Comparison of ENCODE assay signal across 20 cellular contexts in genomic region chr2:212414699-212415309, GRCh38.
DNase-seq lines count a peak whose midpoint lies in the region; ATAC-seq, FAIRE-seq and TF ChIP-seq lines count a peak whose summit lies in the region.
"Had no signal": no experiment of that assay in that cellular context is flagged by ENCODE, and none has a peak within 500 bp of the region (broad histone marks: within the 10 kb centered on the region; RNA-seq: fewer than 3 reads in every experiment).

No MANE protein-coding gene starts in this region.

- no peaks in the 10 kb centered on the region for H3K4me1 Mint-ChIP-seq in astrocyte (ENCODE audit: low read depth, unreplicated experiment)
- no peaks in the 10 kb centered on the region for H3K4me1 Mint-ChIP-seq in activated naive CD8-positive, alpha-beta T cell treated with anti-CD3 and anti-CD28 coated beads for 36 hours
- H3K4me1 Mint-ChIP-seq in activated naive CD4-positive, alpha-beta T cell treated with anti-CD3 and anti-CD28 coated beads, Interleukin-2, amount 10 ng/mL, durations not matched to agents 7 days and 5 days: no peaks in the 10 kb centered on the region
- H3K4me1 Mint-ChIP-seq: activated CD4-positive, alpha-beta T cell treated with anti-CD3 and anti-CD28 coated beads, Interleukin-2, amount 10 ng/mL, durations not matched to agents 24 days and 14 days had no signal

- H3K36me3 Mint-ChIP-seq in astrocyte (ENCODE audit: low read depth, unreplicated experiment): no peaks in the 10 kb centered on the region
- H3K36me3 Mint-ChIP-seq in activated naive CD8-positive, alpha-beta T cell treated with anti-CD3 and anti-CD28 coated beads for 36 hours: no peaks in the 10 kb centered on the region
- no peaks in the 10 kb centered on the region for H3K36me3 Mint-ChIP-seq in activated naive CD4-positive, alpha-beta T cell treated with anti-CD3 and anti-CD28 coated beads, Interleukin-2, amount 10 ng/mL, durations not matched to agents 7 days and 5 days

- FAIRE-seq in astrocyte (lab: Jason Lieb, UNC): no peak
- FAIRE-seq: GM18507, TTC549 had no signal

- H3K27me3 ChIP-seq in astrocyte (ENCODE audit: insufficient read depth, low read length): no peaks in the 10 kb centered on the region
- H3K27me3 ChIP-seq in hepatocyte: no peaks in the 10 kb centered on the region
- no peaks in the 10 kb centered on the region for H3K27me3 ChIP-seq in tibial artery
- H3K27me3 ChIP-seq: ovary had no signal

- no peaks in the 10 kb centered on the region for H3K9me3 Mint-ChIP-seq in astrocyte (ENCODE audit: unreplicated experiment)
- H3K9me3 Mint-ChIP-seq in activated naive CD8-positive, alpha-beta T cell treated with anti-CD3 and anti-CD28 coated beads for 36 hours: peaks cover 2% of the 10 kb centered on the region
- no peaks in the 10 kb centered on the region for H3K9me3 Mint-ChIP-seq in activated naive CD4-positive, alpha-beta T cell treated with anti-CD3 and anti-CD28 coated beads, Interleukin-2, amount 10 ng/mL, durations not matched to agents 7 days and 5 days
- H3K9me3 Mint-ChIP-seq: activated CD4-positive, alpha-beta T cell treated with anti-CD3 and anti-CD28 coated beads, Interleukin-2, amount 10 ng/mL, durations not matched to agents 24 days and 14 days had no signal

- H3K4me3 ChIP-seq in astrocyte (ENCODE audit: insufficient read depth, low read depth, low read length): no peak overlapping the region
- H3K4me3 ChIP-seq in hepatocyte: no peak overlapping the region
- H3K4me3 ChIP-seq in tibial artery: peak overlapping the region; percentile 20 to 33
- H3K4me3 ChIP-seq: ovary had no signal

- no peak overlapping the region for H3K27ac Mint-ChIP-seq in astrocyte (ENCODE audit: unreplicated experiment)
- no peak overlapping the region for H3K27ac Mint-ChIP-seq in activated naive CD8-positive, alpha-beta T cell treated with anti-CD3 and anti-CD28 coated beads for 36 hours
- no peak overlapping the region for H3K27ac Mint-ChIP-seq in activated naive CD4-positive, alpha-beta T cell treated with anti-CD3 and anti-CD28 coated beads, Interleukin-2, amount 10 ng/mL, durations not matched to agents 7 days and 5 days
- H3K27ac Mint-ChIP-seq: activated CD4-positive, alpha-beta T cell treated with anti-CD3 and anti-CD28 coated beads, Interleukin-2, amount 10 ng/mL, durations not matched to agents 24 days and 14 days had no signal

- no peaks in the 10 kb centered on the region for H3K36me3 ChIP-seq in astrocyte (ENCODE audit: insufficient read depth, low read length)
- H3K36me3 ChIP-seq in hepatocyte (replicated peaks; ENCODE audit: insufficient read depth, low read depth): no peaks in the 10 kb centered on the region
- H3K36me3 ChIP-seq in tibial artery: no peaks in the 10 kb centered on the region
- H3K36me3 ChIP-seq: ovary had no signal

- WGBS in hepatocyte (ENCODE audit: low lambda C conversion rate, missing lambda C conversion rate): 55% methylated on average over 5 of the region's 5 CpGs

- H3K4me2 ChIP-seq in astrocyte (ENCODE audit: low read length) (no peak overlapping the region), hepatocyte (peak overlapping the region; percentile 9)

- no peaks in the 10 kb centered on the region for H3K9me2 ChIP-seq in hepatocyte (replicated peaks; ENCODE audit: insufficient read depth)

- H3K4me1 ChIP-seq in astrocyte (ENCODE audit: insufficient read depth, low read length) (no peaks in the 10 kb centered on the region), hepatocyte (ENCODE audit: insufficient read depth) (no peaks in the 10 kb centered on the region), tibial artery (peaks cover 0 to 20% (median 0%) of the 10 kb centered on the region in 4 donors)

- no peaks in the 10 kb centered on the region for H3K27me3 Mint-ChIP-seq in astrocyte (ENCODE audit: low read depth, unreplicated experiment)
- H3K27me3 Mint-ChIP-seq in activated naive CD8-positive, alpha-beta T cell treated with anti-CD3 and anti-CD28 coated beads for 36 hours: no peaks in the 10 kb centered on the region
- H3K27me3 Mint-ChIP-seq in activated naive CD4-positive, alpha-beta T cell treated with anti-CD3 and anti-CD28 coated beads, Interleukin-2, amount 10 ng/mL, durations not matched to agents 7 days and 5 days: no peaks in the 10 kb centered on the region
- H3K27me3 Mint-ChIP-seq: activated CD4-positive, alpha-beta T cell treated with anti-CD3 and anti-CD28 coated beads, Interleukin-2, amount 10 ng/mL, durations not matched to agents 24 days and 14 days had no signal

- intact Hi-C loops in tibial artery (cut with DNase I; ENCODE audit: low total_unique reads): no loop called here

- H3K9me3 ChIP-seq in astrocyte (ENCODE audit: insufficient read depth, low read depth, low read length) (no peaks in the 10 kb centered on the region), hepatocyte (ENCODE audit: low read depth) (no peaks in the 10 kb centered on the region), tibial artery (no peaks in the 10 kb centered on the region)
- H3K9me3 ChIP-seq: ovary had no signal

- H3K79me2 ChIP-seq in astrocyte (ENCODE audit: insufficient read depth, low read length) (no peaks in the 10 kb centered on the region), hepatocyte (no peaks in the 10 kb centered on the region)

- DNase-seq in GM04504 (ENCODE audit: low read depth) (peak; percentile 64), astrocyte (ENCODE audit: low read depth) (peak; percentile 14), hepatocyte (ENCODE audit: low spot score) (peak; percentile 6), tibial artery (no peak)
- no peak for DNase-seq in activated naive CD8-positive, alpha-beta T cell treated with anti-CD3 and anti-CD28 coated beads for 36 hours
- DNase-seq in activated naive CD4-positive, alpha-beta T cell treated with anti-CD3 and anti-CD28 coated beads, Interleukin-2, amount 10 ng/mL, durations not matched to agents 7 days and 5 days: no peak
- DNase-seq: activated CD4-positive, alpha-beta T cell treated with anti-CD3 and anti-CD28 coated beads, Interleukin-2, amount 10 ng/mL, durations not matched to agents 24 days and 14 days; activated CD8-positive, alpha-beta memory T cell treated with anti-CD3 and anti-CD28 coated beads, Interleukin-2, amount 50 U/mL, for 4 hours; activated effector memory CD4-positive, alpha-beta T cell treated with anti-CD3 and anti-CD28 coated beads, Interleukin-2, amount 50 U/mL, for 16 hours; DMS153; H7; IMR-90; MM.1S; NK-92 treated with Interleukin-12 subunit alpha and Interleukin-12 subunit beta, amount 100 ng/mL, for 24 hours; ovary; RPMI8226; stimulated activated CD4-positive, alpha-beta T cell treated with anti-CD3 and anti-CD28 coated beads, Interleukin-4, amount 100 ng/mL, for 4 hours had no signal

- H3K4me3 Mint-ChIP-seq in astrocyte (ENCODE audit: unreplicated experiment): no peak overlapping the region
- no peak overlapping the region for H3K4me3 Mint-ChIP-seq in activated naive CD8-positive, alpha-beta T cell treated with anti-CD3 and anti-CD28 coated beads for 36 hours
- H3K4me3 Mint-ChIP-seq in activated naive CD4-positive, alpha-beta T cell treated with anti-CD3 and anti-CD28 coated beads, Interleukin-2, amount 10 ng/mL, durations not matched to agents 7 days and 5 days: no peak overlapping the region
- H3K4me3 Mint-ChIP-seq: activated CD4-positive, alpha-beta T cell treated with anti-CD3 and anti-CD28 coated beads, Interleukin-2, amount 10 ng/mL, durations not matched to agents 24 days and 14 days had no signal

- CTCF ChIA-PET in activated naive CD4-positive, alpha-beta T cell treated with anti-CD3 and anti-CD28 coated beads, Interleukin-2, amount 10 ng/mL, durations not matched to agents 7 days and 5 days (lab: Charles Lee): no interaction called here

- H3K9ac ChIP-seq in astrocyte (ENCODE audit: low read length): no peak overlapping the region

- H4K20me1 ChIP-seq in astrocyte (ENCODE audit: insufficient read depth, low read length) (no peaks in the 10 kb centered on the region), hepatocyte (ENCODE audit: insufficient read depth, poor library complexity, severe bottlenecking) (no peaks in the 10 kb centered on the region)

- TF ChIP-seq CTCF in astrocyte (IDR thresholded peaks at IDR 0.05; ENCODE audit: insufficient read depth, low read depth, low read length): no peak
- no peak for TF ChIP-seq CTCF in hepatocyte (IDR thresholded peaks at IDR 0.05; ENCODE audit: poor library complexity)
- TF ChIP-seq CTCF in tibial artery (IDR thresholded peaks at IDR 0.05): no peak

- no peak for ATAC-seq in GM21529 (IDR thresholded peaks at IDR 0.05; ENCODE audit: unreplicated experiment)

- H2AFZ ChIP-seq in astrocyte (ENCODE audit: low read depth, low read length) (peak overlapping the region; percentile 47), hepatocyte (no peak overlapping the region)

- no peak overlapping the region for H3K27ac ChIP-seq in astrocyte (ENCODE audit: low read depth, low read length)
- peak overlapping the region; percentile 13 for H3K27ac ChIP-seq in hepatocyte
- peak overlapping the region; percentile 50 to 54 for H3K27ac ChIP-seq in tibial artery
- H3K27ac ChIP-seq: ovary had no signal

Comparison
In these comparisons a context has a peak if more than half of its experiments do, and no peak if none do; other contexts are left out.
1. DNase-seq: peak in GM04504 (single experiment), astrocyte (single experiment) and hepatocyte (single experiment); none in tibial artery (0 of 2), activated naive CD8-positive, alpha-beta T cell treated with anti-CD3 and anti-CD28 coated beads for 36 hours (single experiment) and activated naive CD4-positive, alpha-beta T cell treated with anti-CD3 and anti-CD28 coated beads, Interleukin-2, amount 10 ng/mL, durations not matched to agents 7 days and 5 days (single experiment).
2. H3K4me3 ChIP-seq: peak in tibial artery (2 of 2); none in astrocyte (single experiment) and hepatocyte (single experiment).